24 cellular contexts compared by ENCODE assay signal in the genomic region with DNA sequence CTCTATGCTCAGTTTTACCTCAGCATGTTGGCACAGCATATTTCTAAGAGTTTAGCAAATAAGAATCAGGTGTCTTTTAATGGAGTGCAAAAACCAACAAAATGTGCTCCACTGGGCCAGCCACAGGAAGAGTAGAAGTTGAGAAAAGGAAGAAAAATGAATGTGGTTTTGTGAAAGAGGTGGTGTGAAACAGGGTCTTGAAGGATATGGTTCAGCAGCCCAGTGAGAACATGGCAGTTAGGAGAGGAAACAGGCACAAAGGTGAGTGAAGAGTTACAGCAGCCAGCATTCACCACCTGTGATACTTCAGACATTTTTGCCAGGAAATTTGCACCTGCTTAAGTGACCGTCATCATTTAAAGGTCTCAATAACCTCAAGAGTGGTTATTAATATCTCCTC. TPM values are rescaled to one million over a fixed set of nuclear protein-coding genes. Genes with fewer than 3 reads are reported as not detected.
A peak's percentile ranks its signal among the peaks of the same experiment; 100 is the strongest.
DNase-seq lines count a peak whose midpoint lies in the region; ATAC-seq, FAIRE-seq and TF ChIP-seq lines count a peak whose summit lies in the region.
"Had no signal": no experiment of that assay in that cellular context is flagged by ENCODE, and none has a peak within 500 bp of the region (broad histone marks: within the 10 kb centered on the region; RNA-seq: fewer than 3 reads in every experiment).

No MANE protein-coding gene starts in this region.

- no peak overlapping the region for H3K4me3 ChIP-seq in Jurkat, Clone E6-1 (ENCODE audit: low read length)
- peak overlapping the region in 7 of 8 donors; percentile 7 to 69 (median 38) for H3K4me3 ChIP-seq in spleen
- H3K4me3 ChIP-seq in Karpas-422 (ENCODE audit: low read length), result no peak overlapping the region
- H3K4me3 ChIP-seq: A549, GM23338 had no signal

- TF ChIP-seq CTCF in spleen (IDR thresholded peaks at IDR 0.05 in 8 of 11, conservative IDR thresholded peaks at IDR 0.05 in 3 of 11), result no peak

- intact Hi-C loops in spleen (cut with DNase I; ENCODE audit: low total_unique reads), result no loop called here

- H3K27ac ChIP-seq in spleen (peak overlapping the region in 7 of 8 donors; percentile 37 to 78 (median 63)), Karpas-422 (ENCODE audit: low read length) (no peak overlapping the region)
- H3K27ac ChIP-seq: 22Rv1, A549 had no signal

- 48 to 72% (median 54%) methylated on average over 1 of the region's 1 CpG for WGBS in spleen, 5 donors

- peak; percentile 17 for DNase-seq in DMS79 treated with DMSO at 0.1 percent for 48 hours (lab: John Stamatoyannopoulos, UW)
- no peak for DNase-seq in DMS79 (lab: John Stamatoyannopoulos, UW)
- no peak for DNase-seq in GM12891 (ENCODE audit: insufficient read length, low spot score)
- DNase-seq in Jurkat, Clone E6-1 (ENCODE audit: low read depth, low spot score), result peak; percentile 53
- DNase-seq in spleen, result no peak
- DNase-seq in activated T-cell treated with anti-CD3 and anti-CD28 coated beads, Interleukin-2, amount 50 U/mL, for 1 hour, result no peak
- no peak for DNase-seq in Karpas-422
- DNase-seq: AML-193; CD8-positive, alpha-beta memory T cell; COR-L47; DMS 273 treated with DMSO at 0.1 percent for 48 hours; DMS53; GF-D8; HCEC 1CT; IMR-90; Kasumi-1; KBM-7 had no signal

- no peaks in the 10 kb centered on the region for H3K9me2 ChIP-seq in Karpas-422 (replicated peaks; ENCODE audit: insufficient read depth, low read length)

- H3K4me1 ChIP-seq in spleen (peaks cover 0 to 4% (median 0%) of the 10 kb centered on the region in 6 donors), Karpas-422 (ENCODE audit: low read length) (peaks cover 17% of the 10 kb centered on the region)
- H3K4me1 ChIP-seq: A549 had no signal

- no peak for ATAC-seq in GM21528 (IDR thresholded peaks at IDR 0.05; ENCODE audit: low FRiP score, unreplicated experiment)
- ATAC-seq: A549, GM23338 had no signal

- H2AFZ ChIP-seq in Karpas-422 (ENCODE audit: low read length), result no peak overlapping the region
- H2AFZ ChIP-seq: GM23338 had no signal

- TF ChIP-seq POLR2A in GM12891 (IDR thresholded peaks at IDR 0.05; ENCODE audit: low read depth, low read length) (no peak), spleen (IDR thresholded peaks at IDR 0.05) (no peak)

- H3K9me3 ChIP-seq in spleen, result no peaks in the 10 kb centered on the region
- H3K9me3 ChIP-seq in Karpas-422 (ENCODE audit: low read length), result no peaks in the 10 kb centered on the region
- H3K9me3 ChIP-seq: A549 had no signal

- H3K79me2 ChIP-seq in Karpas-422 (ENCODE audit: low read length), result no peaks in the 10 kb centered on the region

- H3K9ac ChIP-seq in Karpas-422 (ENCODE audit: low read length), result no peak overlapping the region

- peaks cover 0 to 4% (median 0%) of the 10 kb centered on the region in 7 donors for H3K27me3 ChIP-seq in spleen (replicated peaks in 1 of 7)
- no peaks in the 10 kb centered on the region for H3K27me3 ChIP-seq in Karpas-422 (ENCODE audit: low read length)

- H4K20me1 ChIP-seq in Karpas-422 (ENCODE audit: insufficient read depth, low read depth, low read length), result no peaks in the 10 kb centered on the region

- peaks cover 0 to 10% (median 0%) of the 10 kb centered on the region in 6 donors for H3K36me3 ChIP-seq in spleen
- H3K36me3 ChIP-seq in Karpas-422 (ENCODE audit: insufficient read depth, low read length), result no peaks in the 10 kb centered on the region

- FAIRE-seq in GM12891 (lab: Jason Lieb, UNC), result peak; percentile 92
- FAIRE-seq: H54, HTR-8/SVneo had no signal

- no peak overlapping the region for H3K4me2 ChIP-seq in Karpas-422 (ENCODE audit: low read depth, low read length, poor library complexity, severe bottlenecking)
- H3K4me2 ChIP-seq: A549, GM23338 had no signal

TF ChIP-seq in GM12891, 5 proteins besides CTCF, POLR2A, EP300 and RAD21:
- TF ChIP-seq TAF1 (IDR thresholded peaks at IDR 0.05; ENCODE audit: low read depth, low read length), result no peak
- no peak for TF ChIP-seq PAX5 (IDR thresholded peaks at IDR 0.05; ENCODE audit: insufficient read depth, low read length, severe bottlenecking)
- TF ChIP-seq POLR2AphosphoS5 (IDR thresholded peaks at IDR 0.05; ENCODE audit: low read depth, low read length), result no peak
- TF ChIP-seq POU2F2 (IDR thresholded peaks at IDR 0.05; ENCODE audit: low read depth, low read length), result no peak
- no peak for TF ChIP-seq SPI1 (IDR thresholded peaks at IDR 0.05; ENCODE audit: low read depth, low read length)
TF ChIP-seq in GM12891: peak in this region for 0.

RNA-seq across cellular contexts. Expression of gene STAB2, which starts 2.4 kb away (rescaled TPM):
- polyA plus RNA-seq in GM12891 (2012; ENCODE audit: low read depth, missing spikeins), result not detected
- polyA plus RNA-seq in Jurkat, Clone E6-1 (2012; ENCODE audit: insufficient read depth, insufficient read length), result not detected
- total RNA-seq in spleen, result 100 to 1,000 TPM; 183 to 320 (median 243) TPM
- polyA plus RNA-seq in spleen, result 10 to 100 TPM in 2 of 3 donors, 1 to 10 TPM in 1; 9.7 to 29.5 (median 25.3) TPM
- total RNA-seq in Karpas-422 (2014; rRNA removed; shearing (Covaris generic); ENCODE audit: low replicate concordance), result not detected in 2 replicates
- total RNA-seq: CD8-positive, alpha-beta memory T cell; IMR-90 had no signal
- polyA plus RNA-seq: A549; BJ; CD8-positive, alpha-beta memory T cell; GM23338; IMR-90 had no signal

Comparison
In these comparisons a context has a peak if more than half of its experiments do, and no peak if none do; other contexts are left out.
1. DNase-seq: peak in DMS79 treated with DMSO at 0.1 percent for 48 hours (single experiment) and Jurkat, Clone E6-1 (single experiment); none in DMS79 (single experiment), GM12891 (single experiment), spleen (single experiment), activated T-cell treated with anti-CD3 and anti-CD28 coated beads, Interleukin-2, amount 50 U/mL, for 1 hour (single experiment) and Karpas-422 (single experiment).
2. H3K4me3 ChIP-seq: peak in spleen (7 of 8); none in Jurkat, Clone E6-1 (single experiment) and Karpas-422 (single experiment).
3. RNA of gene STAB2, which starts 2.4 kb away (total RNA-seq): 183 to 320 TPM in spleen; not detected in Karpas-422; every median in the first group is over 100 times any median in the second.